In the genomic region with DNA sequence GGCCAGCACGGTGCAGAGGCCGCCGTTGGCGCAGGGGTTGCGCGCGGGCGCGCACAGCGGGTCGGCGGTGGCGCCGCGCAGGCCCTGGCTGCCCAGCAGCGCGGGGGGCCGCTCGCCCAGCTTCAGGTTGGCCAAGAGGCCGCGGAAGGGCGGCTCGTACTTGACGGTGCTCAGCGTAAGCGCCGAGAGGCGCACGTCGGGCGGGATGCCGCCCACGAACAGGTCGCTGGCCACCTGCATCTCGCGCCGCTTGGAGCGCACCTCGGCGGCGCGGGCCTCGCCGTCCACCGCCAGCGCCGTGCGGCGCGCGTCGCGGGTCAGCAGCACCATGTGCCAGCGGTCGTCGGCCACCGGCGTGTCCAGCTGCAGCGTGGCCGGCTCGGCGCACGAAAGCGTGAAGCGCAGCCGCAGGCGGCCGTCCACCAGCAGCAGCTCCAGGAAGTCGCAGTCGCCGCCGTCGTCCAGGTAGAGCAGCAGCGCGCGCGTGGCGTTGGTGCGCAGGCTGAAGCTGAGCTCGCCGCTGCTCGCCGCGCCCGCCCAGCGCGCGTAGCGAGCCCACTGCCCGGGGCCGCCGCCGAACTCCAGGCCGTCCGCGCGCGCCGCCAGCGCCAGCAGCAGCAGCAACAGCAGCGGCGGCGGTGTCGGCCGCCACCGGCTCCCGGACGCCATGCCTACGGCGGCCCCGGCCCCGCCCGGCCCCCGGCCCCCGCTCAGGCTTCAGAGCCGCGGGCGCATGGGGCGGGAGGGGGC, we compare ENCODE assay signal across 10 cellular contexts. TPM values are rescaled to one million over a fixed set of nuclear protein-coding genes. Genes with fewer than 3 reads are reported as not detected.
A peak's percentile ranks its signal among the peaks of the same experiment; 100 is the strongest.
DNase-seq lines count a peak whose midpoint lies in the region; ATAC-seq, FAIRE-seq and TF ChIP-seq lines count a peak whose summit lies in the region.
"Had no signal": no experiment of that assay in that cellular context is flagged by ENCODE, and none has a peak within 500 bp of the region (broad histone marks: within the 10 kb centered on the region; RNA-seq: fewer than 3 reads in every experiment).

No MANE protein-coding gene starts in this region.

- peaks cover 56% of the 10 kb centered on the region for H3K4me1 ChIP-seq in BLaER1
- peaks cover 20% of the 10 kb centered on the region for H3K4me1 ChIP-seq in HUES6 (ENCODE audit: control insufficient read depth, insufficient read depth, low read length)
- H3K4me1 ChIP-seq in lower lobe of right lung = no peaks in the 10 kb centered on the region
- peaks cover 7% of the 10 kb centered on the region for H3K4me1 ChIP-seq in OCI-LY7 (ENCODE audit: insufficient read depth, low read length, poor library complexity, severe bottlenecking)

- BruUV-seq in OCI-LY7 (replicated peaks; lab: Mats Ljungman, UMichigan) = no TSS peak

- H3K4me3 ChIP-seq in BLaER1 = 0 out of 2 replicates have a peak overlapping the region, but pooled peaks have one; percentile 2
- peak overlapping the region; percentile 52 for H3K4me3 ChIP-seq in HUES6 (ENCODE audit: low read depth, low read length)
- H3K4me3 ChIP-seq in cardiac fibroblast (replicated peaks in 1 of 2; ENCODE audit: low read depth in 2 of 2, low read length in 2 of 2) = no peak overlapping the region
- H3K4me3 ChIP-seq in lower lobe of right lung = no peak overlapping the region
- no peak overlapping the region for H3K4me3 ChIP-seq in OCI-LY7 (ENCODE audit: low read depth, low read length, poor library complexity, severe bottlenecking)
- H3K4me3 ChIP-seq: lung had no signal

- H3K9ac ChIP-seq in BLaER1 = no peak overlapping the region
- H3K9ac ChIP-seq in HUES6 (ENCODE audit: low read length) = no peak overlapping the region

- TF ChIP-seq CTCF in cardiac fibroblast (IDR thresholded peaks at IDR 0.05; ENCODE audit: low read depth, low read length) (no peak), lower lobe of right lung (IDR thresholded peaks at IDR 0.05) (no peak), OCI-LY7 (conservative IDR thresholded peaks at IDR 0.05; ENCODE audit: low read length) (no peak)

- no peaks in the 10 kb centered on the region for H3K9me2 ChIP-seq in OCI-LY7 (ENCODE audit: insufficient read depth, low read length)

- DNase-seq in cardiac fibroblast (ENCODE audit: low read depth in 2 of 2) = peak; percentile 13 to 54
- DNase-seq in lower lobe of right lung = peak; percentile 60
- no peak for DNase-seq in urothelium cell line (ENCODE audit: low spot score)
- DNase-seq in OCI-LY7 (ENCODE audit: low spot score) = no peak
- DNase-seq: PC-3 had no signal

- peaks cover 6% of the 10 kb centered on the region; the same call in 1 of the 2 replicates for H4K20me1 ChIP-seq in BLaER1
- no peaks in the 10 kb centered on the region for H4K20me1 ChIP-seq in OCI-LY7 (ENCODE audit: insufficient read depth, low read length)

- CTCF ChIA-PET in OCI-LY7 (lab: Charles Lee; ENCODE audit: unreplicated experiment) = no interaction called here

- no peaks in the 10 kb centered on the region for H3K36me3 ChIP-seq in BLaER1
- no peaks in the 10 kb centered on the region for H3K36me3 ChIP-seq in HUES6 (ENCODE audit: control insufficient read depth, insufficient read depth, low read length)
- no peaks in the 10 kb centered on the region for H3K36me3 ChIP-seq in lower lobe of right lung
- H3K36me3 ChIP-seq in OCI-LY7 (ENCODE audit: insufficient read depth, low read length) = no peaks in the 10 kb centered on the region

- H3K4me2 ChIP-seq in BLaER1 (peak overlapping the region; percentile 20), OCI-LY7 (ENCODE audit: low read length) (no peak overlapping the region)

- ATAC-seq in lower lobe of right lung (peak; percentile 38 to 62), GM21529 (IDR thresholded peaks at IDR 0.05; ENCODE audit: unreplicated experiment) (no peak), HG02759 (IDR thresholded peaks at IDR 0.05; ENCODE audit: unreplicated experiment) (no peak)
- ATAC-seq: PC-3 had no signal

- H3K9me3 ChIP-seq in BLaER1 (no peaks in the 10 kb centered on the region), HUES6 (ENCODE audit: control insufficient read depth, insufficient read depth, low read depth, low read length) (no peaks in the 10 kb centered on the region), lower lobe of right lung (no peaks in the 10 kb centered on the region), OCI-LY7 (ENCODE audit: low read length) (no peaks in the 10 kb centered on the region)

- H3K27ac ChIP-seq in BLaER1 = no peak overlapping the region
- H3K27ac ChIP-seq in HUES6 (ENCODE audit: low read depth, low read length) = no peak overlapping the region
- no peak overlapping the region for H3K27ac ChIP-seq in lower lobe of right lung
- no peak overlapping the region for H3K27ac ChIP-seq in OCI-LY7 (ENCODE audit: low read depth, low read length, poor library complexity, severe bottlenecking)

- H2AFZ ChIP-seq in OCI-LY7 (ENCODE audit: low read length) = no peak overlapping the region

- POLR2A ChIA-PET in OCI-LY7 (lab: Charles Lee) = no interaction called here

- no peaks in the 10 kb centered on the region for H3K79me2 ChIP-seq in OCI-LY7 (ENCODE audit: insufficient read depth, low read depth, low read length)

- intact Hi-C loops in lower lobe of right lung (cut with DNase I) (no loop called here), OCI-LY7 (cut with micrococcal nuclease; ENCODE audit: unreplicated experiment) (no loop called here)

- FAIRE-seq in urothelium cell line (lab: Jason Lieb, UNC) = no peak

- peaks cover 60% of the 10 kb centered on the region for H3K27me3 ChIP-seq in BLaER1
- peaks cover 83% of the 10 kb centered on the region for H3K27me3 ChIP-seq in HUES6 (ENCODE audit: control insufficient read depth, insufficient read depth, low read length)
- H3K27me3 ChIP-seq in lower lobe of right lung (ENCODE audit: low read depth) = peaks cover 95% of the 10 kb centered on the region

RNA-seq across cellular contexts. Expression of a gene that starts 9.8 kb away (rescaled TPM):
- 1.7 TPM for total RNA-seq in lower lobe of right lung
- 2.2 and 2.4 TPM in 2 replicates for total RNA-seq in OCI-LY7 (2014; rRNA removed; shearing (Covaris generic))
- total RNA-seq in OCI-LY7 (2022) = 1.6 and 3.3 TPM in 2 replicates
- total RNA-seq: PC-3 had no signal

RNA-seq across cellular contexts. Expression of a gene that starts 30.7 kb away (rescaled TPM):
- total RNA-seq in lower lobe of right lung (30.4 TPM), OCI-LY7 (2022) (195 and 205 TPM in 2 replicates)
- 127 and 145 TPM in 2 replicates for total RNA-seq in OCI-LY7 (2014; rRNA removed; shearing (Covaris generic))
- total RNA-seq: PC-3 had no signal

RNA-seq across cellular contexts. Expression of a gene that starts 46.6 kb away (rescaled TPM):
- total RNA-seq in lower lobe of right lung (2.6 TPM), OCI-LY7 (2022) (2.2 and 2.4 TPM in 2 replicates)
- total RNA-seq in OCI-LY7 (2014; rRNA removed; shearing (Covaris generic)) = 2.2 and 10.1 TPM in 2 replicates

Comparison
In these comparisons a context has a peak if more than half of its experiments do, and no peak if none do; other contexts are left out.
1. H3K4me3 ChIP-seq: peak in BLaER1 (single experiment) and HUES6 (single experiment); none in cardiac fibroblast (0 of 2), lower lobe of right lung (single experiment) and OCI-LY7 (single experiment).
2. DNase-seq: peak in cardiac fibroblast (2 of 2) and lower lobe of right lung (single experiment); none in urothelium cell line (single experiment) and OCI-LY7 (single experiment).
3. ATAC-seq: peak in lower lobe of right lung (2 of 2); none in GM21529 (single experiment) and HG02759 (single experiment).